Comparison of ENCODE assay signal across 1 cellular context in the genomic region with DNA sequence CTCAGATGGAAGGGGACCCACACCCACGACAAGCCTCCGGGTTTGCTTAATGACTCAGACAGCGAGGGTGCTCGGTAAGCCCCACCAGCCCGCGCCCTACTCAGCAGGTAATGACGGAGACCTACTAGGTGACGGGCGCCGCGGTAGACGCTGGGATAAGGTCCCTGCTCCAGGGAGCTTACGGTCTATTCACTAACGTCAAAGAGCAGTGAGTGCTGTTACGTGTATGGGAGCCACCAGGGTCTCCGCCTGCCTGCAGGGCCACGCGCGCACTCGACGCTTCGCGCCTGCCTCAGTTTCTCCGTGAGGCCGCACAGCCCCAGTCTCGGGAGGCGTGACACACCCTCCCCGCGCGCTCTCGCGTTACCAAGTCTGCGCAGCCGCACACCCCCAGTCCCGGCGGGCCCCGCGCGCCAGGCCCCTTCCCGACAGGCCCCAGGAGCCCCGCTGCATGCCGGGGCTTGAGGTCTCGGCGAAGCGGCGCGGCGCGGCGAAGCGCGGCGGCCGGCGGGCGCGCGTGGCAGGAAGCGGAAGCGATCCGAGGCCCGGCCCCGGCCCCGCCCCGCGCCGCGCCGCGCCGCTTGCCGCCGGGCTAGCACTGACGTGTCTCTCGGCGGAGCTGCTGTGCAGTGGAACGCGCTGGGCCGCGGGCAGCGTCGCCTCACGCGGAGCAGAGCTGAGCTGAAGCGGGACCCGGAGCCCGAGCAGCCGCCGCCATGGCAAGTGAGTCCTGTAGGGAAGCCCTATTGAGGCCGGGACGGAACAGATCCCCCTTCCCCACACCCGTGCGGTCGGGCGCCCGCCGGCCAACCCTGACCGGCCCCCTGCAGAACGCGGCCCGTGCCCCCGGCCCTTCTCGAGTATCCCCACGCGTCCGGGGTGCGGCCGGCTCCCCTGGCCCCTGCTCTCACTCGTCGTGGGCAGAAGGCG.
A peak's percentile ranks its signal among the peaks of the same experiment; 100 is the strongest.
TF ChIP-seq lines count a peak whose summit lies in the region.

A gene (plus strand): TSS at position 601 of the 930 bp plus-strand sequence. CDS start 116 bp downstream, at position 717.

TF ChIP-seq in HepG2, 621 proteins besides CTCF, POLR2A, EP300 and RAD21 (continued from another document):
- TF ChIP-seq, protein P1, sequence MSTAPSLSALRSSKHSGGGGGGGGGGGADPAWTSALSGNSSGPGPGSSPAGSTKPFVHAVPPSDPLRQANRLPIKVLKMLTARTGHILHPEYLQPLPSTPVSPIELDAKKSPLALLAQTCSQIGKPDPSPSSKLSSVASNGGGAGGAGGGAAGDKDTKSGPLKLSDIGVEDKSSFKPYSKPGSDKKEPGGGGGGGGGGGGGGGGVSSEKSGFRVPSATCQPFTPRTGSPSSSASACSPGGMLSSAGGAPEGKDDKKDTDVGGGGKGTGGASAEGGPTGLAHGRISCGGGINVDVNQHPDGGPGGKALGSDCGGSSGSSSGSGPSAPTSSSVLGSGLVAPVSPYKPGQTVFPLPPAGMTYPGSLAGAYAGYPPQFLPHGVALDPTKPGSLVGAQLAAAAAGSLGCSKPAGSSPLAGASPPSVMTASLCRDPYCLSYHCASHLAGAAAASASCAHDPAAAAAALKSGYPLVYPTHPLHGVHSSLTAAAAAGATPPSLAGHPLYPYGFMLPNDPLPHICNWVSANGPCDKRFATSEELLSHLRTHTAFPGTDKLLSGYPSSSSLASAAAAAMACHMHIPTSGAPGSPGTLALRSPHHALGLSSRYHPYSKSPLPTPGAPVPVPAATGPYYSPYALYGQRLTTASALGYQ (CRISPR knock-in tag; IDR thresholded peaks at IDR 0.05) = no peak; the same call in 1 of the 2 replicates
- peak; percentile 66; the same call in 1 of the 2 replicates for TF ChIP-seq FLYWCH1 (CRISPR knock-in tag; IDR thresholded peaks at IDR 0.05)
- peak; percentile 68; the same call in 1 of the 2 replicates for TF ChIP-seq ZFP36L1 (CRISPR knock-in tag; IDR thresholded peaks at IDR 0.05)
- peak; percentile 56; the same call in 1 of the 2 replicates for TF ChIP-seq DNMT1 (CRISPR knock-in tag; IDR thresholded peaks at IDR 0.05)
- TF ChIP-seq, protein P2, sequence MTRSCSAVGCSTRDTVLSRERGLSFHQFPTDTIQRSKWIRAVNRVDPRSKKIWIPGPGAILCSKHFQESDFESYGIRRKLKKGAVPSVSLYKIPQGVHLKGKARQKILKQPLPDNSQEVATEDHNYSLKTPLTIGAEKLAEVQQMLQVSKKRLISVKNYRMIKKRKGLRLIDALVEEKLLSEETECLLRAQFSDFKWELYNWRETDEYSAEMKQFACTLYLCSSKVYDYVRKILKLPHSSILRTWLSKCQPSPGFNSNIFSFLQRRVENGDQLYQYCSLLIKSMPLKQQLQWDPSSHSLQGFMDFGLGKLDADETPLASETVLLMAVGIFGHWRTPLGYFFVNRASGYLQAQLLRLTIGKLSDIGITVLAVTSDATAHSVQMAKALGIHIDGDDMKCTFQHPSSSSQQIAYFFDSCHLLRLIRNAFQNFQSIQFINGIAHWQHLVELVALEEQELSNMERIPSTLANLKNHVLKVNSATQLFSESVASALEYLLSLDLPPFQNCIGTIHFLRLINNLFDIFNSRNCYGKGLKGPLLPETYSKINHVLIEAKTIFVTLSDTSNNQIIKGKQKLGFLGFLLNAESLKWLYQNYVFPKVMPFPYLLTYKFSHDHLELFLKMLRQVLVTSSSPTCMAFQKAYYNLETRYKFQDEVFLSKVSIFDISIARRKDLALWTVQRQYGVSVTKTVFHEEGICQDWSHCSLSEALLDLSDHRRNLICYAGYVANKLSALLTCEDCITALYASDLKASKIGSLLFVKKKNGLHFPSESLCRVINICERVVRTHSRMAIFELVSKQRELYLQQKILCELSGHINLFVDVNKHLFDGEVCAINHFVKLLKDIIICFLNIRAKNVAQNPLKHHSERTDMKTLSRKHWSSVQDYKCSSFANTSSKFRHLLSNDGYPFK (CRISPR knock-in tag; IDR thresholded peaks at IDR 0.05; ENCODE audit: borderline replicate concordance) = peak; percentile 78; the same call in 1 of the 2 replicates
- TF ChIP-seq KAT7 (CRISPR knock-in tag; IDR thresholded peaks at IDR 0.05; ENCODE audit: borderline replicate concordance) = peak; percentile 34; the same call in 1 of the 2 replicates
- peak; percentile 91 for TF ChIP-seq YEATS4 (CRISPR knock-in tag; IDR thresholded peaks at IDR 0.05; ENCODE audit: borderline replicate concordance)
- peak; percentile 38; the same call in 1 of the 2 replicates for TF ChIP-seq TGIF2 (CRISPR knock-in tag; IDR thresholded peaks at IDR 0.05)
- peak; percentile 55; the same call in 1 of the 2 replicates for TF ChIP-seq PITX1 (CRISPR knock-in tag; IDR thresholded peaks at IDR 0.05)
- TF ChIP-seq ZNF777 (CRISPR knock-in tag; IDR thresholded peaks at IDR 0.05) = peak; percentile 46
- peak; percentile 81; the same call in 1 of the 2 replicates for TF ChIP-seq ZNF235 (CRISPR knock-in tag; IDR thresholded peaks at IDR 0.05; ENCODE audit: borderline replicate concordance)
- TF ChIP-seq, protein P3, sequence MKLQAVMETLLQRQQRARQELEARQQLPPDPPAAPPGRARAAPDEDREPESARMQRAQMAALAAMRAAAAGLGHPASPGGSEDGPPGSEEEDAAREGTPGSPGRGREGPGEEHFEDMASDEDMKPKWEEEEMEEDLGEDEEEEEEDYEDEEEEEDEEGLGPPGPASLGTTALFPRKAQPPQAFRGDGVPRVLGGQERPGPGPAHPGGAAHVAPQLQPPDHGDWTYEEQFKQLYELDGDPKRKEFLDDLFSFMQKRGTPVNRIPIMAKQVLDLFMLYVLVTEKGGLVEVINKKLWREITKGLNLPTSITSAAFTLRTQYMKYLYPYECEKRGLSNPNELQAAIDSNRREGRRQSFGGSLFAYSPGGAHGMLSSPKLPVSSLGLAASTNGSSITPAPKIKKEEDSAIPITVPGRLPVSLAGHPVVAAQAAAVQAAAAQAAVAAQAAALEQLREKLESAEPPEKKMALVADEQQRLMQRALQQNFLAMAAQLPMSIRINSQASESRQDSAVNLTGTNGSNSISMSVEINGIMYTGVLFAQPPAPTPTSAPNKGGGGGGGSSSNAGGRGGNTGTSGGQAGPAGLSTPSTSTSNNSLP (IDR thresholded peaks at IDR 0.05; ENCODE audit: low read depth, low read length) = no peak; the same call in 1 of the 2 replicates
TF ChIP-seq in HepG2: peak in this region for 244.
